Comparison of ENCODE assay signal across 8 cellular contexts in genomic region chr1:223715710-223716103, GRCh38. TPM values are rescaled to one million over a fixed set of nuclear protein-coding genes. Genes with fewer than 3 reads are reported as not detected.
A peak's percentile ranks its signal among the peaks of the same experiment; 100 is the strongest.
DNase-seq lines count a peak whose midpoint lies in the region; ATAC-seq and TF ChIP-seq lines count a peak whose summit lies in the region.

No MANE protein-coding gene starts in this region.

- no peak overlapping the region for H3K4me3 Mint-ChIP-seq in dendritic cell treated with granulocyte-macrophage colony-stimulating factor and Interleukin-4, amounts not matched to agents 40 ng/mL and 50 ng/mL, for 4 days
- H3K4me3 Mint-ChIP-seq in nephron = no peak overlapping the region

- peaks cover 92% of the 10 kb centered on the region for H3K79me2 ChIP-seq in PC-3 (ENCODE audit: low read length)

- CTCF ChIA-PET in PC-3 (lab: Charles Lee) = interaction anchor here (0.6 kb wide), 1 partner anchor 13 kb away, joined by 3 read pairs; no protein-coding TSS in a partner anchor

- H3K27ac ChIP-seq in BLaER1 treated with 17β-estradiol and CSF1 and Interleukin-3, amounts not matched to agents 10 nM and 100 nM = peak overlapping the region in 3 of 11 experiments; percentile 11 to 43 (median 19); a peak in 4 of 22 replicates
- peak overlapping the region; percentile 92 for H3K27ac ChIP-seq in PC-3 (ENCODE audit: low read length)

- peaks cover 22 to 36% (median 30%) of the 10 kb centered on the region in 11 experiments for H3K36me3 ChIP-seq in BLaER1 treated with 17β-estradiol and CSF1 and Interleukin-3, amounts not matched to agents 10 nM and 100 nM
- H3K36me3 ChIP-seq in PC-3 (ENCODE audit: low read depth, low read length) = peaks cover 58% of the 10 kb centered on the region

- H3K9ac ChIP-seq in BLaER1 treated with 17β-estradiol and CSF1 and Interleukin-3, amounts not matched to agents 10 nM and 100 nM = peak overlapping the region in 5 of 11 experiments; percentile 10 to 48 (median 30); a peak in 5 of 22 replicates
- peak overlapping the region; percentile 98 for H3K9ac ChIP-seq in PC-3 (ENCODE audit: low read length)

- POLR2A ChIA-PET in PC-3 (lab: Charles Lee; ENCODE audit: unreplicated experiment) = interaction anchor here (0.5 to 1.4 kb wide), 2 partner anchors 15 to 16 kb away, joined by 3 to 6 read pairs; no protein-coding TSS in a partner anchor

- ATAC-seq in PC-3 = no peak
- ATAC-seq in HG02885 (IDR thresholded peaks at IDR 0.05; ENCODE audit: poor library complexity, unreplicated experiment) = no peak

- H3K9me3 Mint-ChIP-seq in dendritic cell treated with granulocyte-macrophage colony-stimulating factor and Interleukin-4, amounts not matched to agents 40 ng/mL and 50 ng/mL, for 4 days = no peaks in the 10 kb centered on the region
- no peaks in the 10 kb centered on the region for H3K9me3 Mint-ChIP-seq in nephron

- H3K4me1 Mint-ChIP-seq in dendritic cell treated with granulocyte-macrophage colony-stimulating factor and Interleukin-4, amounts not matched to agents 40 ng/mL and 50 ng/mL, for 4 days (ENCODE audit: low read depth) = peaks cover 72% of the 10 kb centered on the region
- H3K4me1 Mint-ChIP-seq in nephron = peaks cover 40% of the 10 kb centered on the region

- peaks cover 0 to 42% (median 17%) of the 10 kb centered on the region in 11 experiments; a peak in 11 of 22 replicates for H4K20me1 ChIP-seq in BLaER1 treated with 17β-estradiol and CSF1 and Interleukin-3, amounts not matched to agents 10 nM and 100 nM
- H4K20me1 ChIP-seq in PC-3 (ENCODE audit: low read length) = peaks cover 54% of the 10 kb centered on the region

- H3K4me3 ChIP-seq in BLaER1 treated with 17β-estradiol and CSF1 and Interleukin-3, amounts not matched to agents 10 nM and 100 nM = peak overlapping the region in 2 of 10 experiments; percentile 21 to 25; a peak in 3 of 20 replicates
- H3K4me3 ChIP-seq in PC-3 (ENCODE audit: low read length) = peak overlapping the region; percentile 92

- no peak overlapping the region for H2AFZ ChIP-seq in PC-3 (ENCODE audit: low read length)

- BruUV-seq in PC-3 (replicated peaks; lab: Mats Ljungman, UMichigan) = no TSS peak

- DNase-seq in PC-3 (no peak), NCI-H187 (lab: John Stamatoyannopoulos, UW) (no peak), cardiac septum (ENCODE audit: low spot score) (no peak), hippocampal formation (lab: John Stamatoyannopoulos, UW) (no peak)

- peak overlapping the region; percentile 19 to 97 (median 89); a peak in 21 of 22 replicates for H3K4me2 ChIP-seq in BLaER1 treated with 17β-estradiol and CSF1 and Interleukin-3, amounts not matched to agents 10 nM and 100 nM
- peak overlapping the region; percentile 87 for H3K4me2 ChIP-seq in PC-3 (ENCODE audit: low read length)

- H3K9me2 ChIP-seq in PC-3 (replicated peaks; ENCODE audit: low read length) = no peaks in the 10 kb centered on the region

- TF ChIP-seq CTCF in PC-3 (conservative IDR thresholded peaks at IDR 0.05; ENCODE audit: low read depth, low read length) = no peak
- no peak for TF ChIP-seq CTCF in nephron (IDR thresholded peaks at IDR 0.05; ENCODE audit: unreplicated experiment in 3 of 3)

- peaks cover 15% of the 10 kb centered on the region for H3F3A ChIP-seq in PC-3 (ENCODE audit: low read length, unreplicated experiment)

- H3K27me3 Mint-ChIP-seq in dendritic cell treated with granulocyte-macrophage colony-stimulating factor and Interleukin-4, amounts not matched to agents 40 ng/mL and 50 ng/mL, for 4 days = no peaks in the 10 kb centered on the region
- no peaks in the 10 kb centered on the region for H3K27me3 Mint-ChIP-seq in nephron (ENCODE audit: low read depth)

- intact Hi-C loops in PC-3 (cut with micrococcal nuclease) (loop anchor here (1.0 to 2.0 kb wide), 3 partner anchors 11 to 33 kb away; no protein-coding TSS in a partner anchor), cardiac septum (cut with DNase I) (no loop called here)
- intact Hi-C loops in dendritic cell treated with granulocyte-macrophage colony-stimulating factor and Interleukin-4, amounts not matched to agents 40 ng/mL and 50 ng/mL, for 4 days (cut with micrococcal nuclease) = loop anchor here (10.0 kb wide), 1 partner anchor 129 kb away; the partner anchor contains the start of gene TP53BP2

- H3K36me3 Mint-ChIP-seq in dendritic cell treated with granulocyte-macrophage colony-stimulating factor and Interleukin-4, amounts not matched to agents 40 ng/mL and 50 ng/mL, for 4 days (ENCODE audit: low read depth) = peaks cover 54% of the 10 kb centered on the region
- H3K36me3 Mint-ChIP-seq in nephron (ENCODE audit: low read depth) = peaks cover 25% of the 10 kb centered on the region

- no peaks in the 10 kb centered on the region for H3K9me3 ChIP-seq in BLaER1 treated with 17β-estradiol and CSF1 and Interleukin-3, amounts not matched to agents 10 nM and 100 nM (replicated peaks in 1 of 11)
- H3K9me3 ChIP-seq in PC-3 (ENCODE audit: low read length) = no peaks in the 10 kb centered on the region

- H3K27ac Mint-ChIP-seq in dendritic cell treated with granulocyte-macrophage colony-stimulating factor and Interleukin-4, amounts not matched to agents 40 ng/mL and 50 ng/mL, for 4 days = peak overlapping the region; percentile 54
- H3K27ac Mint-ChIP-seq in nephron = peak overlapping the region; percentile 4 to 64 (median 7)

- H3K4me1 ChIP-seq in BLaER1 treated with 17β-estradiol and CSF1 and Interleukin-3, amounts not matched to agents 10 nM and 100 nM = peaks cover 31 to 63% (median 56%) of the 10 kb centered on the region in 10 experiments
- peaks cover 83% of the 10 kb centered on the region for H3K4me1 ChIP-seq in PC-3 (ENCODE audit: insufficient read depth, low read length)

- no peaks in the 10 kb centered on the region for H3K27me3 ChIP-seq in BLaER1 treated with 17β-estradiol and CSF1 and Interleukin-3, amounts not matched to agents 10 nM and 100 nM
- H3K27me3 ChIP-seq in PC-3 (ENCODE audit: low read length) = no peaks in the 10 kb centered on the region

RNA-seq across cellular contexts. Expression of gene CAPN2, which starts 3.4 kb away (rescaled TPM):
- 1,259 and 1,457 TPM in 2 replicates for total RNA-seq in PC-3 (2014; rRNA removed)
- 80.0 TPM for total RNA-seq in cardiac septum

RNA-seq across cellular contexts. Expression of gene CAPN8, which starts 50.2 kb away (rescaled TPM):
- total RNA-seq in PC-3 (2014; rRNA removed) (5.9 and 11.1 TPM in 2 replicates), cardiac septum (not detected)

Comparison
In these comparisons a context has a peak if more than half of its experiments do, and no peak if none do; other contexts are left out.
1. RNA of gene CAPN2, which starts 3.4 kb away (total RNA-seq): 1,259 to 1,457 TPM in PC-3; 80.0 TPM in cardiac septum (single experiment); every median in the first group is over 10 times any median in the second.